In the genomic region with DNA sequence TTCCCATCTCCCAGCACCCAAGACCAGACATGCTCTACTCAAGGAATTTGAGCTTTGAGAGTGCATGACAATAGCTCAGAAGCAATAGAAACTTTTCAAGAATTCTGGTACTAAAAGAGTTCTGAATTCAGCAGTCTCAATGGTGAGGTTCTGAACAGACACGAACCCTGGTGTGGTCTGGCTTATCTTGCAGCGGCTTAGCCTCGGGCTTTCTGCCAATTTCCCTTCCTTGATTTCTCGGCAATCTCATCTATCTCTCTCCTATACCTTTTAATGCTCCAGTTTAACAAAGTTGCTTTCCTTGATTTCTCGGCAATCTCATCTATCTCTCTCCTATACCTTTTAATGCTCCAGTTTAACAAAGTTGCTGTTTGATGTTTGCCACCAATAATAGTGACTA, we compare ENCODE assay signal across 1 cellular context.
TF ChIP-seq lines count a peak whose summit lies in the region.

No MANE protein-coding gene starts in this region.

TF ChIP-seq in SK-N-SH treated with all-trans-retinoic acid at 6 μM for 48 hours, 23 proteins besides CTCF, POLR2A, EP300 and RAD21 (continued from another document):
- TF ChIP-seq, protein P1, sequence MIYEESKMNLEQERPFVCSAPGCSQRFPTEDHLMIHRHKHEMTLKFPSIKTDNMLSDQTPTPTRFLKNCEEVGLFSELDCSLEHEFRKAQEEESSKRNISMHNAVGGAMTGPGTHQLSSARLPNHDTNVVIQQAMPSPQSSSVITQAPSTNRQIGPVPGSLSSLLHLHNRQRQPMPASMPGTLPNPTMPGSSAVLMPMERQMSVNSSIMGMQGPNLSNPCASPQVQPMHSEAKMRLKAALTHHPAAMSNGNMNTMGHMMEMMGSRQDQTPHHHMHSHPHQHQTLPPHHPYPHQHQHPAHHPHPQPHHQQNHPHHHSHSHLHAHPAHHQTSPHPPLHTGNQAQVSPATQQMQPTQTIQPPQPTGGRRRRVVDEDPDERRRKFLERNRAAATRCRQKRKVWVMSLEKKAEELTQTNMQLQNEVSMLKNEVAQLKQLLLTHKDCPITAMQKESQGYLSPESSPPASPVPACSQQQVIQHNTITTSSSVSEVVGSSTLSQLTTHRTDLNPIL (CRISPR knock-in tag; IDR thresholded peaks at IDR 0.05; ENCODE audit: low read depth) = no peak
- TF ChIP-seq, protein P2, sequence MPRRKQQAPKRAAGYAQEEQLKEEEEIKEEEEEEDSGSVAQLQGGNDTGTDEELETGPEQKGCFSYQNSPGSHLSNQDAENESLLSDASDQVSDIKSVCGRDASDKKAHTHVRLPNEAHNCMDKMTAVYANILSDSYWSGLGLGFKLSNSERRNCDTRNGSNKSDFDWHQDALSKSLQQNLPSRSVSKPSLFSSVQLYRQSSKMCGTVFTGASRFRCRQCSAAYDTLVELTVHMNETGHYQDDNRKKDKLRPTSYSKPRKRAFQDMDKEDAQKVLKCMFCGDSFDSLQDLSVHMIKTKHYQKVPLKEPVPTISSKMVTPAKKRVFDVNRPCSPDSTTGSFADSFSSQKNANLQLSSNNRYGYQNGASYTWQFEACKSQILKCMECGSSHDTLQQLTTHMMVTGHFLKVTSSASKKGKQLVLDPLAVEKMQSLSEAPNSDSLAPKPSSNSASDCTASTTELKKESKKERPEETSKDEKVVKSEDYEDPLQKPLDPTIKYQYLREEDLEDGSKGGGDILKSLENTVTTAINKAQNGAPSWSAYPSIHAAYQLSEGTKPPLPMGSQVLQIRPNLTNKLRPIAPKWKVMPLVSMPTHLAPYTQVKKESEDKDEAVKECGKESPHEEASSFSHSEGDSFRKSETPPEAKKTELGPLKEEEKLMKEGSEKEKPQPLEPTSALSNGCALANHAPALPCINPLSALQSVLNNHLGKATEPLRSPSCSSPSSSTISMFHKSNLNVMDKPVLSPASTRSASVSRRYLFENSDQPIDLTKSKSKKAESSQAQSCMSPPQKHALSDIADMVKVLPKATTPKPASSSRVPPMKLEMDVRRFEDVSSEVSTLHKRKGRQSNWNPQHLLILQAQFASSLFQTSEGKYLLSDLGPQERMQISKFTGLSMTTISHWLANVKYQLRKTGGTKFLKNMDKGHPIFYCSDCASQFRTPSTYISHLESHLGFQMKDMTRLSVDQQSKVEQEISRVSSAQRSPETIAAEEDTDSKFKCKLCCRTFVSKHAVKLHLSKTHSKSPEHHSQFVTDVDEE (CRISPR knock-in tag; IDR thresholded peaks at IDR 0.05) = no peak
- TF ChIP-seq BACH2 (CRISPR knock-in tag; IDR thresholded peaks at IDR 0.05; ENCODE audit: borderline replicate concordance) = no peak
- TF ChIP-seq ESRRG (CRISPR knock-in tag; IDR thresholded peaks at IDR 0.05) = no peak
- TF ChIP-seq TCF4 (CRISPR knock-in tag; IDR thresholded peaks at IDR 0.05; ENCODE audit: borderline replicate concordance) = no peak
